Comparison of ENCODE assay signal across 2 cellular contexts in the genomic region with DNA sequence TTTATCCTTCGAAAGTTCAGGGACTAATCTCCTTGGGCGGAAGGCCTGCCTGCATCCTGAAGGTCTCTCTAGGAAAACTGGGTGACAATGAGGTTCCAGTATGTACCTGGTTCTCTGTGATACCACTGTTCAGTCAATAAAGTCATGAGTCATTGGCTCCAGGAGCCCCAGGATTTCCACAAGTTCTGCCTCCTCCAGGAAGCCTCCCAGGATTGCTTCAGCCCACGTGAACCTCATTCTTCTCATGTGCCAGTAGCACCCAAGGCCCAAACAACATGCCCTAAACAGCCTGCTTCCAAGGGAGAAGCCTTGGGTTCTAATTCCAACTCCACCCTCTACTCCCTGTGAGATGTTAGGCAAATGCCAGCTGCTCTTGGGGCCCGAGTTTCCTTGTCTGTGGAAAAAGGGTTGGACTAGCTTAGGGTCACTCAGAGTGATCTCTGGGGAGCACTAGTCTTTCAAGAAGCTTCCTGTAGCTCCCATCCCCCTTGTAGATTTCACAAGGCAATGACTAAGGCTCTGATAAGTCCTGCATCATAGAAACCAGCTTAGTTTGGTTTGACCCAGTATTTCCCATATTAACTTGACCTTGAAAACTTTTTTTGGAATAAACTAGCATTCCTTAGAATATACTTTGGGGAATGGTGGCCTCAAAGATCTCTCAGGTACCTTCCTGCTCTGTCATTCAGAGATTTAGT.
A peak's percentile ranks its signal among the peaks of the same experiment; 100 is the strongest.
TF ChIP-seq lines count a peak whose summit lies in the region.

No MANE protein-coding gene starts in this region.

TF ChIP-seq in A549, 52 proteins besides CTCF, POLR2A, EP300 and RAD21 (continued from another document):
- TF ChIP-seq, protein P1, sequence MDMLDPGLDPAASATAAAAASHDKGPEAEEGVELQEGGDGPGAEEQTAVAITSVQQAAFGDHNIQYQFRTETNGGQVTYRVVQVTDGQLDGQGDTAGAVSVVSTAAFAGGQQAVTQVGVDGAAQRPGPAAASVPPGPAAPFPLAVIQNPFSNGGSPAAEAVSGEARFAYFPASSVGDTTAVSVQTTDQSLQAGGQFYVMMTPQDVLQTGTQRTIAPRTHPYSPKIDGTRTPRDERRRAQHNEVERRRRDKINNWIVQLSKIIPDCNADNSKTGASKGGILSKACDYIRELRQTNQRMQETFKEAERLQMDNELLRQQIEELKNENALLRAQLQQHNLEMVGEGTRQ (IDR thresholded peaks at IDR 0.05), result no peak
- peak; percentile 90 for TF ChIP-seq ZFP36 (IDR thresholded peaks at IDR 0.05; ENCODE audit: borderline replicate concordance, partially characterized antibody)
- TF ChIP-seq ESRRA (IDR thresholded peaks at IDR 0.05; ENCODE audit: borderline replicate concordance, low read length), result no peak

TF ChIP-seq in HEK293, 187 proteins besides CTCF, POLR2A, EP300 and RAD21 (continued from another document):
- TF ChIP-seq, protein P2, sequence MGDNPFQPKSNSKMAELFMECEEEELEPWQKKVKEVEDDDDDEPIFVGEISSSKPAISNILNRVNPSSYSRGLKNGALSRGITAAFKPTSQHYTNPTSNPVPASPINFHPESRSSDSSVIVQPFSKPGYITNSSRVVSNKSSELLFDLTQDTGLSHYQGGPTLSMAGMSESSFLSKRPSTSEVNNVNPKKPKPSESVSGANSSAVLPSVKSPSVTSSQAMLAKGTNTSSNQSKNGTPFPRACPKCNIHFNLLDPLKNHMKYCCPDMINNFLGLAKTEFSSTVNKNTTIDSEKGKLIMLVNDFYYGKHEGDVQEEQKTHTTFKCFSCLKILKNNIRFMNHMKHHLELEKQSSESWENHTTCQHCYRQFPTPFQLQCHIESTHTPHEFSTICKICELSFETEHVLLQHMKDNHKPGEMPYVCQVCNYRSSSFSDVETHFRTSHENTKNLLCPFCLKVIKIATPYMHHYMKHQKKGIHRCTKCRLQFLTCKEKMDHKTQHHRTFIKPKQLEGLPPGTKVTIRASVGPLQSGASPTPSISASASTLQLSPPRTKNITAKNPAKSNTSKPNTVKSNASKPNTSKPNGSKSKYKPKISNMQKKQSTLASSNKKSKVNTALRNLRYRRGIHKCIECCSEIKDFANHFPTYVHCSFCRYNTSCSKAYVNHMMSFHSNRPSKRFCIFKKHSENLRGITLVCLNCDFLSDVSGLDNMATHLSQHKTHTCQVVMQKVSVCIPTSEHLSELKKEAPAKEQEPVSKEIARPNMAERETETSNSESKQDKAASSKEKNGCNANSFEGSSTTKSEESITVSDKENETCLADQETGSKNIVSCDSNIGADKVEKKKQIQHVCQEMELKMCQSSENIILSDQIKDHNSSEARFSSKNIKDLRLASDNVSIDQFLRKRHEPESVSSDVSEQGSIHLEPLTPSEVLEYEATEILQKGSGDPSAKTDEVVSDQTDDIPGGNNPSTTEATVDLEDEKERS (tag by site-specific recombination; IDR thresholded peaks at IDR 0.05), result no peak
- TF ChIP-seq ZNF600 (tag by site-specific recombination; IDR thresholded peaks at IDR 0.05), result no peak
- TF ChIP-seq ZFP3 (tag by site-specific recombination; IDR thresholded peaks at IDR 0.05; ENCODE audit: low read depth), result no peak
- peak; percentile 97 for TF ChIP-seq ZNF239 (tag by site-specific recombination; IDR thresholded peaks at IDR 0.05)
- TF ChIP-seq ZNF664 (tag by site-specific recombination; IDR thresholded peaks at IDR 0.05), result no peak
- TF ChIP-seq ZNF660 (tag by site-specific recombination; IDR thresholded peaks at IDR 0.05), result no peak
